In genomic region chr6:111727798-111728197, GRCh38 we compare ENCODE assay signal across 9 cellular contexts.
DNase-seq lines count a peak whose midpoint lies in the region; ATAC-seq, FAIRE-seq and TF ChIP-seq lines count a peak whose summit lies in the region.
"Had no signal": no experiment of that assay in that cellular context is flagged by ENCODE, and none has a peak within 500 bp of the region (broad histone marks: within the 10 kb centered on the region; RNA-seq: fewer than 3 reads in every experiment).

No MANE protein-coding gene starts in this region.

- BruUV-seq in Calu3 (replicated peaks; lab: Mats Ljungman, UMichigan) (no TSS peak), HCT116 (replicated peaks; lab: Mats Ljungman, UMichigan) (no TSS peak), GM12878 (replicated peaks; lab: Mats Ljungman, UMichigan) (no TSS peak)

- intact Hi-C loops in Calu3 (cut with micrococcal nuclease; ENCODE audit: unreplicated experiment) (no loop called here), HCT116 (cut with micrococcal nuclease) (no loop called here), GM12878 (cut with micrococcal nuclease; ENCODE audit: unreplicated experiment) (no loop called here)

- H3K27ac ChIP-seq in HCT116 (ENCODE audit: low read depth, low read length) (no peak overlapping the region), GM12878 (ENCODE audit: control insufficient read depth, insufficient read depth) (no peak overlapping the region), suprapubic skin (no peak overlapping the region)

- peaks cover 24% of the 10 kb centered on the region for H3K4me1 Mint-ChIP-seq in Calu3 (ENCODE audit: low read depth, unreplicated experiment)
- H3K4me1 Mint-ChIP-seq in T-helper 2 cell treated with Interferon-gamma antibody and Interleukin-4, amounts not matched to agents 5 μg/mL and 100 μg/mL, for 36 hours (ENCODE audit: low read depth), result peaks cover 40% of the 10 kb centered on the region

- no peaks in the 10 kb centered on the region; a peak in 1 of 4 replicates for H3K9me3 ChIP-seq in HCT116 (ENCODE audit: control insufficient read depth in 1 of 2, insufficient read depth in 1 of 2, low read depth in 1 of 2, low read length in 2 of 2)
- peaks cover 9% of the 10 kb centered on the region; the same call in 2 of the 3 replicates for H3K9me3 ChIP-seq in GM12878 (replicated peaks; ENCODE audit: control insufficient read depth, insufficient read depth, low read length)
- no peaks in the 10 kb centered on the region for H3K9me3 ChIP-seq in suprapubic skin

- TF ChIP-seq CTCF in Calu3 (IDR thresholded peaks at IDR 0.05; ENCODE audit: unreplicated experiment) (peak; percentile 27), HCT116 (IDR thresholded peaks at IDR 0.05 in 2 of 3, conservative IDR thresholded peaks at IDR 0.05 in 1 of 3; ENCODE audit: borderline replicate concordance in 1 of 3, insufficient read depth in 1 of 3, low read depth in 2 of 3, low read length in 2 of 3) (peak in 2 of 3 experiments; percentile 45 to 54; a peak in 4 of 6 replicates), GM12878 (IDR thresholded peaks at IDR 0.05 in 2 of 3, conservative IDR thresholded peaks at IDR 0.05 in 1 of 3; ENCODE audit: control insufficient read depth in 2 of 3, extremely low read depth in 1 of 3, insufficient read depth in 1 of 3, low read depth in 3 of 3, low read length in 3 of 3) (peak in 2 of 3 experiments; percentile 11 to 38; a peak in 1 of 6 replicates), suprapubic skin (IDR thresholded peaks at IDR 0.05) (peak in 1 of 2 donors; percentile 26)

- TF ChIP-seq EP300 in GM12878 (IDR thresholded peaks at IDR 0.05; ENCODE audit: borderline replicate concordance in 1 of 2, control insufficient read depth in 1 of 2, low read depth in 2 of 2, low read length in 2 of 2), result no peak
- no peak for TF ChIP-seq EP300 in suprapubic skin (IDR thresholded peaks at IDR 0.05)

- H3K4me3 Mint-ChIP-seq in Calu3 (ENCODE audit: low read depth, unreplicated experiment), result no peak overlapping the region
- no peak overlapping the region for H3K4me3 Mint-ChIP-seq in T-helper 2 cell treated with Interferon-gamma antibody and Interleukin-4, amounts not matched to agents 5 μg/mL and 100 μg/mL, for 36 hours
- H3K4me3 Mint-ChIP-seq: activated T-cell treated with anti-CD3 and anti-CD28 coated beads, Interleukin-2, amount 50 U/mL, for 4 hours had no signal

- H3K4me3 ChIP-seq in HCT116 (replicated peaks in 1 of 2; ENCODE audit: low read depth in 1 of 2, low read length in 2 of 2), result no peak overlapping the region
- no peak overlapping the region for H3K4me3 ChIP-seq in GM12878
- no peak overlapping the region for H3K4me3 ChIP-seq in suprapubic skin

- H3K4me1 ChIP-seq in HCT116 (ENCODE audit: control insufficient read depth in 1 of 2, insufficient read depth in 2 of 2, low read length in 2 of 2) (no peaks in the 10 kb centered on the region), GM12878 (ENCODE audit: control insufficient read depth, insufficient read depth, low read length) (peaks cover 48% of the 10 kb centered on the region), suprapubic skin (peaks cover 36% of the 10 kb centered on the region)

- RAD21 ChIA-PET in HCT116 (lab: Charles Lee; ENCODE audit: low non-redundant PET in 1 of 2, low total read pairs in 2 of 2, uncharacterized antibody in 2 of 2, unreplicated experiment in 2 of 2), result no interaction called here
- RAD21 ChIA-PET in GM12878 (lab: Charles Lee; ENCODE audit: unreplicated experiment), result no interaction called here

- H2AFZ ChIP-seq in HCT116 (ENCODE audit: low read depth, low read length, poor library complexity, severe bottlenecking) (no peak overlapping the region), GM12878 (ENCODE audit: control insufficient read depth, low read depth, low read length) (no peak overlapping the region)

- H3K4me2 ChIP-seq in HCT116 (ENCODE audit: low read length), result no peak overlapping the region
- no peak overlapping the region for H3K4me2 ChIP-seq in GM12878 (ENCODE audit: control insufficient read depth, insufficient read depth)

- no peak for DNase-seq in Calu3
- DNase-seq in HCT116 (ENCODE audit: low read depth, low spot score), result peak; percentile 16
- DNase-seq in GM12878 (ENCODE audit: low read depth, low spot score), result no peak
- peak; percentile 44 for DNase-seq in myocyte (ENCODE audit: low read depth)
- DNase-seq in suprapubic skin (ENCODE audit: low spot score in 2 of 2), result no peak
- DNase-seq in T-helper 2 cell treated with Interferon-gamma antibody and Interleukin-4, amounts not matched to agents 5 μg/mL and 100 μg/mL, for 36 hours (ENCODE audit: low spot score), result no peak
- DNase-seq in HTR-8/SVneo (ENCODE audit: insufficient read length, low spot score), result no peak
- no peak for DNase-seq in NCI-H1930 (lab: John Stamatoyannopoulos, UW)
- DNase-seq: activated T-cell treated with anti-CD3 and anti-CD28 coated beads, Interleukin-2, amount 50 U/mL, for 4 hours had no signal

- in situ Hi-C loops in GM12878 (cut with MboI), result loop anchor here (25.0 kb wide), 1 partner anchor 1910 kb away; no protein-coding TSS in a partner anchor

- H3K36me3 ChIP-seq in HCT116 (ENCODE audit: control insufficient read depth in 1 of 2, insufficient read depth in 2 of 2, low read length in 2 of 2) (no peaks in the 10 kb centered on the region), GM12878 (ENCODE audit: control insufficient read depth in 2 of 2, insufficient read depth in 2 of 2, low read length in 1 of 2) (peaks cover 8 to 10% of the 10 kb centered on the region in 2 experiments; a peak in 3 of 4 replicates), suprapubic skin (peaks cover 5% of the 10 kb centered on the region)

- H3K27me3 ChIP-seq in HCT116 (ENCODE audit: insufficient read depth, low read length) (no peaks in the 10 kb centered on the region), GM12878 (replicated peaks in 1 of 2; ENCODE audit: control insufficient read depth in 2 of 2, insufficient read depth in 2 of 2, low read length in 1 of 2) (no peaks in the 10 kb centered on the region), suprapubic skin (no peaks in the 10 kb centered on the region)

- TF ChIP-seq RAD21 in HCT116 (IDR thresholded peaks at IDR 0.05; ENCODE audit: low read depth), result no peak
- TF ChIP-seq RAD21 in GM12878 (IDR thresholded peaks at IDR 0.05; ENCODE audit: insufficient read depth, low read depth, low read length), result no peak

- POLR2A ChIA-PET in HCT116 (lab: Charles Lee), result no interaction called here
- POLR2A ChIA-PET in GM12878 (lab: Charles Lee), result interaction anchor here (2.6 kb wide), 1 partner anchor 36 kb away, joined by 8 read pairs; no protein-coding TSS in a partner anchor

- H3K9ac ChIP-seq in HCT116 (ENCODE audit: low read length), result no peak overlapping the region
- H3K9ac ChIP-seq in GM12878 (ENCODE audit: control insufficient read depth, insufficient read depth, low read length), result no peak overlapping the region

- no peaks in the 10 kb centered on the region for H3K27me3 Mint-ChIP-seq in Calu3 (ENCODE audit: unreplicated experiment)
- H3K27me3 Mint-ChIP-seq in T-helper 2 cell treated with Interferon-gamma antibody and Interleukin-4, amounts not matched to agents 5 μg/mL and 100 μg/mL, for 36 hours (ENCODE audit: low read depth), result no peaks in the 10 kb centered on the region

- 77% methylated on average over 3 of the region's 3 CpGs for WGBS in GM12878 (ENCODE audit: insufficient coverage, insufficient replicate concordance, low lambda C conversion rate, missing lambda C conversion rate)
- WGBS in suprapubic skin, result 51% methylated on average over 3 of the region's 3 CpGs

- FAIRE-seq in GM12878 (lab: Jason Lieb, UNC) (no peak), HTR-8/SVneo (lab: Jason Lieb, UNC) (no peak)

- CTCF ChIA-PET in Calu3 (lab: Charles Lee), result interaction anchor here (0.5 kb wide), 1 partner anchor 316 kb away, joined by 5 read pairs; no protein-coding TSS in a partner anchor
- CTCF ChIA-PET in HCT116 (lab: Charles Lee), result no interaction called here
- CTCF ChIA-PET in GM12878 (lab: Yijun Ruan, JAX), result interaction anchor here (0.8 to 4.6 kb wide), 2 partner anchors 8 to 76 kb away, joined by 3 to 26 read pairs; no protein-coding TSS in a partner anchor

- H3K9me3 Mint-ChIP-seq in Calu3 (ENCODE audit: low read depth, unreplicated experiment), result no peaks in the 10 kb centered on the region
- H3K9me3 Mint-ChIP-seq in T-helper 2 cell treated with Interferon-gamma antibody and Interleukin-4, amounts not matched to agents 5 μg/mL and 100 μg/mL, for 36 hours, result no peaks in the 10 kb centered on the region

- no peaks in the 10 kb centered on the region for H3K36me3 Mint-ChIP-seq in Calu3 (ENCODE audit: insufficient read depth, unreplicated experiment)
- peaks cover 30% of the 10 kb centered on the region for H3K36me3 Mint-ChIP-seq in T-helper 2 cell treated with Interferon-gamma antibody and Interleukin-4, amounts not matched to agents 5 μg/mL and 100 μg/mL, for 36 hours (ENCODE audit: low read depth)

- ATAC-seq in HCT116 (peak; percentile 62; the same call in 1 of the 2 replicates), GM12878 (no peak)
- ATAC-seq: activated T-cell treated with anti-CD3 and anti-CD28 coated beads, Interleukin-2, amount 50 U/mL, for 4 hours had no signal

- SMC1A ChIA-PET in GM12878 (lab: Charles Lee; ENCODE audit: uncharacterized antibody, unreplicated experiment), result interaction anchor here (0.9 to 8.2 kb wide), 3 partner anchors 14 to 139 kb away, joined by 3 to 181 read pairs (median 3); no protein-coding TSS in a partner anchor

- H3K79me2 ChIP-seq in HCT116 (ENCODE audit: insufficient read depth, low read length) (no peaks in the 10 kb centered on the region), GM12878 (ENCODE audit: control insufficient read depth, insufficient read depth, low read length) (peaks cover 23% of the 10 kb centered on the region)

- no peaks in the 10 kb centered on the region for H3K9me2 ChIP-seq in HCT116 (ENCODE audit: insufficient read depth)

- no peaks in the 10 kb centered on the region for H4K20me1 ChIP-seq in HCT116 (ENCODE audit: insufficient read depth)
- H4K20me1 ChIP-seq in GM12878 (ENCODE audit: control insufficient read depth, insufficient read depth), result no peaks in the 10 kb centered on the region

- no peak overlapping the region for H3K27ac Mint-ChIP-seq in Calu3 (ENCODE audit: unreplicated experiment)
- H3K27ac Mint-ChIP-seq in T-helper 2 cell treated with Interferon-gamma antibody and Interleukin-4, amounts not matched to agents 5 μg/mL and 100 μg/mL, for 36 hours, result no peak overlapping the region

- TF ChIP-seq POLR2A in HCT116 (IDR thresholded peaks at IDR 0.05; ENCODE audit: borderline replicate concordance, extremely low read depth, insufficient read depth, insufficient read length) (no peak), GM12878 (IDR thresholded peaks at IDR 0.05; ENCODE audit: low read depth, low read length) (no peak), suprapubic skin (IDR thresholded peaks at IDR 0.05) (no peak)

TF ChIP-seq in HCT116, 20 proteins besides CTCF, POLR2A, EP300 and RAD21 (continues in another document):
- TF ChIP-seq EZH2phosphoT487 (IDR thresholded peaks at IDR 0.05; ENCODE audit: borderline replicate concordance) (no peak), TCF7L2 (IDR thresholded peaks at IDR 0.05; ENCODE audit: borderline replicate concordance, extremely low read depth, insufficient read depth, insufficient read length) (no peak), EZH2 (IDR thresholded peaks at IDR 0.05) (no peak)

TF ChIP-seq in GM12878, 131 proteins besides CTCF, POLR2A, EP300 and RAD21 (continues in another document):
- no peak for TF ChIP-seq SIN3A (IDR thresholded peaks at IDR 0.05; ENCODE audit: low read depth, low read length)
- no peak for TF ChIP-seq TBL1XR1 (IDR thresholded peaks at IDR 0.05; ENCODE audit: low read depth, low read length)
- TF ChIP-seq PAX5 (IDR thresholded peaks at IDR 0.05; ENCODE audit: borderline replicate concordance, low read depth, low read length), result no peak

Comparison
In these comparisons a context has a peak if more than half of its experiments do, and no peak if none do; other contexts are left out.
1. DNase-seq: peak in HCT116 (single experiment) and myocyte (single experiment); none in Calu3 (single experiment), GM12878 (single experiment), suprapubic skin (0 of 2), T-helper 2 cell treated with Interferon-gamma antibody and Interleukin-4, amounts not matched to agents 5 μg/mL and 100 μg/mL, for 36 hours (single experiment), HTR-8/SVneo (single experiment) and NCI-H1930 (0 of 2).